Comparison of ENCODE assay signal across 19 cellular contexts in the genomic region with DNA sequence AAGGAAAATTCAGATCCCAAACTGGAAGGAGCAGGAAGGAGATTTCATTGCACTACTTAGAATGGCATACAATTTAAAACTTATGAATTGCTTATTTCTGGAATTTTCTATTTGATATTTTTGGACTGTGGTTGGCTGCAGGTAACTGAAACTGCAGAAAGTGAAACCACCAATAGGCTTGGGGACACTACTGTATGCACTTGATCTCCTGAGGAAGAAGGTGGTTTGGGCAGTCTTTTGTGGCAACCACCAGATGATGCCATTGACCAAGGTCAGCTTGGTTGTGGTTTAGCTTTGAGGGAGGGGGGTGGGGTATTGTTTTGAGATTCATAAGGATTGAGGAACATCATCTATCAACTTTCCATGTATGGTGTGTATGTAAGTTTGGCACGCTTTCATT.
DNase-seq lines count a peak whose midpoint lies in the region; ATAC-seq and TF ChIP-seq lines count a peak whose summit lies in the region.
"Had no signal": no experiment of that assay in that cellular context is flagged by ENCODE, and none has a peak within 500 bp of the region (broad histone marks: within the 10 kb centered on the region; RNA-seq: fewer than 3 reads in every experiment).

No MANE protein-coding gene starts in this region.

- no peaks in the 10 kb centered on the region for H3K79me2 ChIP-seq in Loucy (ENCODE audit: insufficient read depth, low read length)

- no peak for TF ChIP-seq POLR2A in NB4 (IDR thresholded peaks at IDR 0.05; ENCODE audit: extremely low read depth, insufficient read length)
- TF ChIP-seq POLR2A in gastroesophageal sphincter (IDR thresholded peaks at IDR 0.05) = no peak

- H3K27me3 ChIP-seq in Loucy (ENCODE audit: insufficient read depth, low read length, poor library complexity, severe bottlenecking) = no peaks in the 10 kb centered on the region
- H3K27me3 ChIP-seq in gastroesophageal sphincter = no peaks in the 10 kb centered on the region
- H3K27me3 ChIP-seq: BLaER1 had no signal

- H3K36me3 ChIP-seq in Loucy (ENCODE audit: insufficient read depth, low read length) (no peaks in the 10 kb centered on the region), gastroesophageal sphincter (no peaks in the 10 kb centered on the region)
- H3K36me3 ChIP-seq: BLaER1, HAP-1 had no signal

- TF ChIP-seq CTCF in Loucy (conservative IDR thresholded peaks at IDR 0.05; ENCODE audit: low read length) (no peak; the same call in 1 of the 2 replicates), NB4 (IDR thresholded peaks at IDR 0.05; ENCODE audit: low read depth, low read length) (no peak), gastroesophageal sphincter (IDR thresholded peaks at IDR 0.05) (no peak)

- H4K20me1 ChIP-seq in Loucy (ENCODE audit: insufficient read depth, low read length, poor library complexity, severe bottlenecking) = no peaks in the 10 kb centered on the region
- H4K20me1 ChIP-seq: BLaER1 had no signal

- H3K9me3 ChIP-seq in Loucy (ENCODE audit: insufficient read depth, low read depth, low read length) (no peaks in the 10 kb centered on the region), gastroesophageal sphincter (no peaks in the 10 kb centered on the region)
- H3K9me3 ChIP-seq: BLaER1, Caco-2 had no signal

- H3K27ac ChIP-seq in gastroesophageal sphincter = no peak overlapping the region
- H3K27ac ChIP-seq: BLaER1, C4-2B had no signal

- no peak for TF ChIP-seq EP300 in gastroesophageal sphincter (IDR thresholded peaks at IDR 0.05)

- peak overlapping the region; percentile 66; the same call in 1 of the 2 replicates for H2AFZ ChIP-seq in Loucy (ENCODE audit: low read length)

- H3K4me1 ChIP-seq in Loucy (ENCODE audit: insufficient read depth, low read length, poor library complexity, severe bottlenecking) (peaks cover 19% of the 10 kb centered on the region), gastroesophageal sphincter (no peaks in the 10 kb centered on the region)
- H3K4me1 ChIP-seq: BLaER1, Caco-2, HAP-1 had no signal

- WGBS in gastroesophageal sphincter (ENCODE audit: low coverage in 1 of 2), 2 donors = 43 to 85% methylated on average over 1 of the region's 1 CpG

- H3K9me2 ChIP-seq in Loucy (replicated peaks; ENCODE audit: low read depth, low read length) = no peaks in the 10 kb centered on the region

- peak overlapping the region; percentile 64 for H3K4me2 ChIP-seq in Loucy (ENCODE audit: low read depth, low read length, poor library complexity, severe bottlenecking)
- H3K4me2 ChIP-seq: BLaER1 had no signal

- ATAC-seq in HG02970 (IDR thresholded peaks at IDR 0.05; ENCODE audit: low FRiP score, unreplicated experiment) (no peak), gastroesophageal sphincter (no peak)
- ATAC-seq: CD8-positive, alpha-beta T cell had no signal

- DNase-seq in NB4 (ENCODE audit: low read depth) (peak; percentile 3), OCI-M1 (lab: John Stamatoyannopoulos, UW) (peak; percentile 23), myocyte (ENCODE audit: low read depth) (peak; percentile 11), activated gamma-delta T cell treated with Interleukin-2 at 50 U/mL for 16 hours (no peak), Kasumi-1 (lab: John Stamatoyannopoulos, UW) (no peak)
- DNase-seq: Caco-2; CD4-positive, CD25-positive, alpha-beta regulatory T cell; CD8-positive, alpha-beta T cell; DMS153; DMS79 treated with DMSO at 0.1 percent for 48 hours; GF-D8; GOT3; HFFc6 had no signal

- peak overlapping the region; percentile 8 for H3K9ac ChIP-seq in Loucy (ENCODE audit: low read depth, low read length, poor library complexity, severe bottlenecking)
- H3K9ac ChIP-seq: BLaER1 had no signal

- H3K4me3 ChIP-seq in Loucy (ENCODE audit: low read length, poor library complexity, severe bottlenecking) = peak overlapping the region; percentile 48
- no peak overlapping the region for H3K4me3 ChIP-seq in NB4 (ENCODE audit: low read depth, low read length)
- H3K4me3 ChIP-seq in gastroesophageal sphincter = no peak overlapping the region
- H3K4me3 ChIP-seq: BLaER1, HAP-1 had no signal

- no peaks in the 10 kb centered on the region for H3F3A ChIP-seq in Loucy (ENCODE audit: low read depth)

Comparison
In these comparisons a context has a peak if more than half of its experiments do, and no peak if none do; other contexts are left out.
1. DNase-seq: peak in NB4 (single experiment), OCI-M1 (single experiment) and myocyte (single experiment); none in activated gamma-delta T cell treated with Interleukin-2 at 50 U/mL for 16 hours (single experiment) and Kasumi-1 (0 of 2).